30 cellular contexts compared by ENCODE assay signal in the genomic region with DNA sequence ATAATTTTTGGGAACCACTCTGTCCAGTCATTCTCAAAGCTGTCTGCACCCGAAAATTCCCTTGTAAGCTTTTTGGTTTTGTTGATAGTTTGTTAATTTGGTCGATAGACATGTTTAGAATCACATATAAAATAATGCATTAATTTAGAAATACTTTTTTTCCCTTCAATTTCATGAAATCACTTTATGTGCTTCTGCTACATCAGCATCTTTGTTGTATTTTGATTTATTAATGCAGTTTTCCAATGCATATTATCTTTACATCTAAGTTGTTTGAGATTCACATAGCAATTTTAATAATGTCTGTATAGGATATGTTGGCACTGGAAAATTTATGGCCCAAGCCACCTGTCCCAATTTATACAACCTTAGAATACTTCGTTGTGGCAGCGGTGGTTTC.
DNase-seq lines count a peak whose midpoint lies in the region; ATAC-seq, FAIRE-seq and TF ChIP-seq lines count a peak whose summit lies in the region.
"Had no signal": no experiment of that assay in that cellular context is flagged by ENCODE, and none has a peak within 500 bp of the region (broad histone marks: within the 10 kb centered on the region; RNA-seq: fewer than 3 reads in every experiment).

No MANE protein-coding gene starts in this region.

- no peak overlapping the region for H3K14ac ChIP-seq in IMR-90 (replicated peaks; ENCODE audit: low read depth, low read length)

- BruUV-seq in IMR-90 (replicated peaks; lab: Mats Ljungman, UMichigan) = no TSS peak
- no TSS peak for BruUV-seq in K562 (replicated peaks; lab: Mats Ljungman, UMichigan)

- intact Hi-C loops in IMR-90 (cut with micrococcal nuclease) (no loop called here), K562 (cut with micrococcal nuclease) (no loop called here)

- no peak overlapping the region for H2BK120ac ChIP-seq in IMR-90 (ENCODE audit: low read depth, low read length)

- no peak overlapping the region for H3K23ac ChIP-seq in IMR-90 (ENCODE audit: low read depth, low read length)

- H2AK5ac ChIP-seq in IMR-90 (ENCODE audit: low read depth, low read length) = no peak overlapping the region

- no peak overlapping the region for H4K5ac ChIP-seq in IMR-90 (ENCODE audit: low read depth, low read length)

- H3K56ac ChIP-seq in IMR-90 (ENCODE audit: extremely low read depth, insufficient read depth, low read length) = no peak overlapping the region

- no peaks in the 10 kb centered on the region for H3K4me1 ChIP-seq in IMR-90 (ENCODE audit: control insufficient read depth, insufficient read depth, low read length)
- no peaks in the 10 kb centered on the region for H3K4me1 ChIP-seq in K562 (replicated peaks in 1 of 2; ENCODE audit: control insufficient read depth in 2 of 2, insufficient read depth in 2 of 2, low read length in 2 of 2)
- H3K4me1 ChIP-seq: A549; BE2C; BLaER1; BLaER1 treated with 17β-estradiol and CSF1 and Interleukin-3, amounts not matched to agents 10 nM and 100 nM; Caco-2 had no signal

- in situ Hi-C loops in IMR-90 (cut with MboI; ENCODE audit: low sequenced_read_pairs) (no loop called here), K562 (cut with MboI) (no loop called here)

- POLR2A ChIA-PET in IMR-90 (lab: Charles Lee; ENCODE audit: unreplicated experiment) = no interaction called here
- POLR2A ChIA-PET in K562 (lab: Yijun Ruan, JAX) = interaction anchor here (0.8 kb wide), 1 partner anchor 77 kb away, joined by 3 read pairs; no protein-coding TSS in a partner anchor

- H3K79me2 ChIP-seq in K562 (ENCODE audit: control insufficient read depth, insufficient read depth, low read length) = no peaks in the 10 kb centered on the region

- H4K91ac ChIP-seq in IMR-90 (ENCODE audit: insufficient read depth, low read depth, low read length) = no peak overlapping the region

- no peak overlapping the region for H3K9ac ChIP-seq in IMR-90 (ENCODE audit: low read depth, low read length)
- no peak overlapping the region for H3K9ac ChIP-seq in K562 (ENCODE audit: insufficient read depth in 1 of 2, low read depth in 2 of 2, low read length in 2 of 2)
- H3K9ac ChIP-seq: BLaER1; BLaER1 treated with 17β-estradiol and CSF1 and Interleukin-3, amounts not matched to agents 10 nM and 100 nM had no signal

- H3K4me2 ChIP-seq in IMR-90 (ENCODE audit: low read depth, low read length) (no peak overlapping the region), K562 (ENCODE audit: insufficient read depth, low read length) (no peak overlapping the region)
- H3K4me2 ChIP-seq: A549; BLaER1; BLaER1 treated with 17β-estradiol and CSF1 and Interleukin-3, amounts not matched to agents 10 nM and 100 nM had no signal

- H3K79me1 ChIP-seq in IMR-90 (ENCODE audit: low read depth in 1 of 2, low read length in 2 of 2) = no peaks in the 10 kb centered on the region

- no peak overlapping the region for H2BK15ac ChIP-seq in IMR-90 (ENCODE audit: low read depth, low read length)

- H2AK9ac ChIP-seq in IMR-90 (replicated peaks; ENCODE audit: low read depth, low read length, poor library complexity) = no peak overlapping the region

- H2AFZ ChIP-seq in IMR-90 (replicated peaks; ENCODE audit: low read length, poor library complexity) = no peak overlapping the region
- no peak overlapping the region for H2AFZ ChIP-seq in K562 (ENCODE audit: low read depth, low read length)

- H3K9me3 ChIP-seq in IMR-90 (ENCODE audit: control insufficient read depth, insufficient read depth, low read length) (peaks cover 2% of the 10 kb centered on the region; the same call in 1 of the 2 replicates), K562 (replicated peaks; ENCODE audit: control insufficient read depth, insufficient read depth, low read depth, low read length) (no peaks in the 10 kb centered on the region)
- H3K9me3 ChIP-seq: A549; BE2C; BLaER1; BLaER1 treated with 17β-estradiol and CSF1 and Interleukin-3, amounts not matched to agents 10 nM and 100 nM; Caco-2 had no signal

- TF ChIP-seq EP300 in K562 (IDR thresholded peaks at IDR 0.05; ENCODE audit: low read length) = no peak

- ATAC-seq in IMR-90 (ENCODE audit: low read depth) (no peak), K562 (no peak)
- ATAC-seq: A549; CD8-positive, alpha-beta T cell had no signal

- H3K27me3 ChIP-seq in IMR-90 (ENCODE audit: control insufficient read depth, insufficient read depth, low read length) = no peaks in the 10 kb centered on the region
- peaks cover 0 to 3% of the 10 kb centered on the region in 2 experiments; a peak in 2 of 5 replicates for H3K27me3 ChIP-seq in K562 (ENCODE audit: control insufficient read depth in 2 of 2, insufficient read depth in 2 of 2, low read length in 2 of 2)
- H3K27me3 ChIP-seq: BE2C; BLaER1; BLaER1 treated with 17β-estradiol and CSF1 and Interleukin-3, amounts not matched to agents 10 nM and 100 nM had no signal

- TF ChIP-seq RAD21 in IMR-90 (IDR thresholded peaks at IDR 0.05; ENCODE audit: low read length) (no peak), K562 (CRISPR knock-in tag; conservative IDR thresholded peaks at IDR 0.05 in 1 of 2, IDR thresholded peaks at IDR 0.05 in 1 of 2) (no peak)

- H3K4ac ChIP-seq in IMR-90 (ENCODE audit: low read depth, low read length) = no peak overlapping the region

- H3K27ac ChIP-seq in IMR-90 (ENCODE audit: insufficient read depth, low read length) (no peak overlapping the region), K562 (ENCODE audit: extremely low read depth, low read depth, low read length) (no peak overlapping the region)
- H3K27ac ChIP-seq: 22Rv1; A549; BLaER1; BLaER1 treated with 17β-estradiol and CSF1 and Interleukin-3, amounts not matched to agents 10 nM and 100 nM; C4-2B had no signal

- no peaks in the 10 kb centered on the region for H4K20me1 ChIP-seq in IMR-90 (ENCODE audit: insufficient read depth, low read length)
- H4K20me1 ChIP-seq in K562 (replicated peaks; ENCODE audit: control insufficient read depth, insufficient read depth, low read length) = no peaks in the 10 kb centered on the region
- H4K20me1 ChIP-seq: BLaER1; BLaER1 treated with 17β-estradiol and CSF1 and Interleukin-3, amounts not matched to agents 10 nM and 100 nM had no signal

- H3K4me3 ChIP-seq in IMR-90 (ENCODE audit: insufficient read depth, low read depth, low read length) (no peak overlapping the region), K562 (no peak overlapping the region)
- H3K4me3 ChIP-seq: A549; BLaER1; BLaER1 treated with 17β-estradiol and CSF1 and Interleukin-3, amounts not matched to agents 10 nM and 100 nM had no signal

- WGBS in IMR-90 (ENCODE audit: extremely low coverage in 2 of 2, insufficient read length in 1 of 2), 2 experiments = no CpG with 5 or more reads among the region's 4 CpGs
- WGBS in K562 (ENCODE audit: insufficient coverage, low coverage, missing lambda C conversion rate) = 0% methylated on average over 4 of the region's 4 CpGs

- no peak overlapping the region for H2BK20ac ChIP-seq in IMR-90 (ENCODE audit: low read depth, low read length)

- CTCF ChIA-PET in IMR-90 (lab: Yijun Ruan, JAX) (no interaction called here), K562 (lab: Yijun Ruan, JAX; ENCODE audit: low intra/inter-chr PET ratio) (no interaction called here)

- H4K8ac ChIP-seq in IMR-90 (ENCODE audit: low read depth in 2 of 2, low read length in 2 of 2) = no peak overlapping the region

- no peak for TF ChIP-seq CTCF in IMR-90 (conservative IDR thresholded peaks at IDR 0.05; ENCODE audit: low read depth, low read length)
- TF ChIP-seq CTCF in K562 (IDR thresholded peaks at IDR 0.05 in 2 of 3, conservative IDR thresholded peaks at IDR 0.05 in 1 of 3; ENCODE audit: insufficient read depth in 2 of 3, low read depth in 1 of 3, low read length in 3 of 3) = no peak

- no peak for FAIRE-seq in K562 (lab: Jason Lieb, UNC)
- FAIRE-seq: A204.1, A549 had no signal

- dilution Hi-C loops in IMR-90 (cut with HindIII; ENCODE audit: low sequenced_read_pairs, unreplicated experiment) = no loop called here

- no peak overlapping the region for H2BK5ac ChIP-seq in IMR-90 (ENCODE audit: low read depth, low read length, poor library complexity, severe bottlenecking)

- no peak for DNase-seq in IMR-90
- DNase-seq in K562 (ENCODE audit: extremely low read depth in 1 of 4, low spot score in 3 of 4) = no peak
- DNase-seq in epidermal melanocyte (ENCODE audit: insufficient read length, low spot score) = no peak
- no peak for DNase-seq in dedifferentiated amniotic fluid mesenchymal stem cell (ENCODE audit: extremely low spot score)
- DNase-seq: 8988T; ACHN; AML-193; BE2C; C1 segment of cervical spinal cord; Caco-2; Calu3; CD4-positive, alpha-beta memory T cell; CD4-positive, alpha-beta T cell; CD4-positive, CD25-positive, alpha-beta regulatory T cell; CD8-positive, alpha-beta memory T cell; CD8-positive, alpha-beta T cell; COR-L47; DMS 273 treated with DMSO at 0.1 percent for 48 hours; DMS153; DMS53; DMS79; DMS79 treated with DMSO at 0.1 percent for 48 hours; DND-41; EL had no signal

- no peaks in the 10 kb centered on the region for H3K36me3 ChIP-seq in IMR-90 (ENCODE audit: control insufficient read depth, insufficient read depth, low read length)
- H3K36me3 ChIP-seq in K562 (ENCODE audit: control insufficient read depth, insufficient read depth, low read length) = no peaks in the 10 kb centered on the region
- H3K36me3 ChIP-seq: BE2C; BLaER1; BLaER1 treated with 17β-estradiol and CSF1 and Interleukin-3, amounts not matched to agents 10 nM and 100 nM had no signal

- H3K9me1 ChIP-seq in IMR-90 (ENCODE audit: insufficient read depth, low read length) (no peaks in the 10 kb centered on the region), K562 (ENCODE audit: control insufficient read depth, insufficient read depth, low read length) (no peaks in the 10 kb centered on the region)

- no peak overlapping the region for H3K18ac ChIP-seq in IMR-90 (ENCODE audit: low read depth, low read length)

- TF ChIP-seq POLR2A in IMR-90 (IDR thresholded peaks at IDR 0.05; ENCODE audit: low read depth, low read length) = no peak
- no peak for TF ChIP-seq POLR2A in K562 (conservative IDR thresholded peaks at IDR 0.05)

TF ChIP-seq in IMR-90, 13 proteins besides CTCF, POLR2A, EP300 and RAD21 (continues in another document):
- peak; percentile 15; the same call in 1 of the 2 replicates for TF ChIP-seq MAFK (IDR thresholded peaks at IDR 0.05; ENCODE audit: low read depth, low read length)
- TF ChIP-seq CHD1 (IDR thresholded peaks at IDR 0.05; ENCODE audit: low read depth, low read length) = no peak
- no peak for TF ChIP-seq RFX5 (IDR thresholded peaks at IDR 0.05; ENCODE audit: low read depth, low read length)
- no peak for TF ChIP-seq SMC3 (IDR thresholded peaks at IDR 0.05; ENCODE audit: low read depth, low read length)
- no peak for TF ChIP-seq FOS (IDR thresholded peaks at IDR 0.05; ENCODE audit: low read depth, low read length)

TF ChIP-seq in K562, 482 proteins besides CTCF, POLR2A, EP300 and RAD21:
- TF ChIP-seq RFX7 (CRISPR knock-in tag; IDR thresholded peaks at IDR 0.05) (no peak), ZNF316 (IDR thresholded peaks at IDR 0.05) (peak; percentile 52)
